Comparison of ENCODE assay signal across 32 cellular contexts in genomic region chr2:27159271-27159670, GRCh38. TPM values are rescaled to one million over a fixed set of nuclear protein-coding genes. Genes with fewer than 3 reads are reported as not detected.
"Had no signal": no experiment of that assay in that cellular context is flagged by ENCODE, and none has a peak within 500 bp of the region (broad histone marks: within the 10 kb centered on the region; RNA-seq: fewer than 3 reads in every experiment).

No MANE protein-coding gene starts in this region.

- H2AFZ ChIP-seq: hepatocyte had no signal

- H3K27ac ChIP-seq: heart right ventricle, hepatocyte, lower lobe of right lung, pancreas, prostate gland, sigmoid colon, spleen, stomach, testis, thyroid gland, transverse colon, upper lobe of left lung had no signal

- H3K36me3 ChIP-seq: heart right ventricle, lower lobe of right lung, pancreas, prostate gland, sigmoid colon, spleen, stomach, thyroid gland, transverse colon, upper lobe of left lung had no signal

- FAIRE-seq: pancreas, small intestine, urothelium cell line had no signal

- H3K9me3 ChIP-seq: heart right ventricle, lower lobe of right lung, pancreas, prostate gland, sigmoid colon, spleen, stomach, testis, thyroid gland, transverse colon, upper lobe of left lung had no signal

- H3K4me1 ChIP-seq: heart right ventricle, lower lobe of right lung, pancreas, prostate gland, sigmoid colon, spleen, stomach, thyroid gland, transverse colon, upper lobe of left lung had no signal

- H3K9me3 Mint-ChIP-seq: naive thymus-derived CD8-positive, alpha-beta T cell; nephron; stimulated activated effector memory CD8-positive, alpha-beta T cell treated with anti-CD3 and anti-CD28 coated beads, Interleukin-12 subunit alpha, Interleukin-12 subunit beta, amount 100 ng/mL, for 72 hours had no signal

- ATAC-seq: left cardiac atrium; left lobe of liver; naive thymus-derived CD8-positive, alpha-beta T cell; pancreas had no signal

- H3K36me3 Mint-ChIP-seq: naive thymus-derived CD8-positive, alpha-beta T cell; stimulated activated effector memory CD8-positive, alpha-beta T cell treated with anti-CD3 and anti-CD28 coated beads, Interleukin-12 subunit alpha, Interleukin-12 subunit beta, amount 100 ng/mL, for 72 hours had no signal

- H3K79me2 ChIP-seq: hepatocyte had no signal

- H3K4me1 Mint-ChIP-seq: stimulated activated effector memory CD8-positive, alpha-beta T cell treated with anti-CD3 and anti-CD28 coated beads, Interleukin-12 subunit alpha, Interleukin-12 subunit beta, amount 100 ng/mL, for 72 hours had no signal

- DNase-seq: heart right ventricle; islet precursor cell; left cardiac atrium; lower lobe of right lung; mammary epithelial cell; mesenchymal stem cell; naive thymus-derived CD8-positive, alpha-beta T cell; nucleus accumbens; pancreas; posterior cingulate gyrus; retina; right cardiac atrium; sigmoid colon; small intestine; spleen; stimulated activated CD4-positive, alpha-beta T cell treated with anti-CD3 and anti-CD28 coated beads, Interleukin-4, amount 100 ng/mL, for 24 hours; stimulated activated naive CD4-positive, alpha-beta T cell; stomach; testis; thyroid gland; transverse colon; upper lobe of left lung had no signal

- H3K4me3 ChIP-seq: heart right ventricle, hepatocyte, lower lobe of right lung, pancreas, prostate gland, sigmoid colon, spleen, stomach, testis, thyroid gland, transverse colon, upper lobe of left lung had no signal

- H3K27me3 ChIP-seq: hepatocyte, pancreas, spleen, testis, thyroid gland, transverse colon, upper lobe of left lung had no signal

- H3K4me3 Mint-ChIP-seq: naive thymus-derived CD8-positive, alpha-beta T cell; nephron; stimulated activated effector memory CD8-positive, alpha-beta T cell treated with anti-CD3 and anti-CD28 coated beads, Interleukin-12 subunit alpha, Interleukin-12 subunit beta, amount 100 ng/mL, for 72 hours had no signal

- H3K27ac Mint-ChIP-seq: naive thymus-derived CD8-positive, alpha-beta T cell; nephron; stimulated activated effector memory CD8-positive, alpha-beta T cell treated with anti-CD3 and anti-CD28 coated beads, Interleukin-12 subunit alpha, Interleukin-12 subunit beta, amount 100 ng/mL, for 72 hours had no signal

- H3K4me2 ChIP-seq: hepatocyte had no signal

RNA-seq across cellular contexts. Expression of gene TCF23, which starts 10.5 kb away (rescaled TPM):
- total RNA-seq: hepatocyte; kidney epithelial cell; mammary epithelial cell; naive thymus-derived CD8-positive, alpha-beta T cell; osteoblast; sigmoid colon; stomach; transverse colon had no signal
- polyA plus RNA-seq: hepatocyte; mammary epithelial cell; naive thymus-derived CD8-positive, alpha-beta T cell; pancreas had no signal

RNA-seq across cellular contexts. Expression of gene PRR30, which starts 20.1 kb away (rescaled TPM):
- total RNA-seq: heart right ventricle; hepatocyte; kidney epithelial cell; left cardiac atrium; left lobe of liver; liver; lower lobe of right lung; mammary epithelial cell; mucosa of gallbladder; naive thymus-derived CD8-positive, alpha-beta T cell; osteoblast; pancreas; right cardiac atrium; sigmoid colon; spleen; stomach; transverse colon; upper lobe of left lung had no signal
- polyA plus RNA-seq: heart right ventricle; hepatocyte; liver; mammary epithelial cell; naive thymus-derived CD8-positive, alpha-beta T cell; pancreas; right cardiac atrium; sigmoid colon; small intestine; spleen; stomach had no signal

RNA-seq across cellular contexts. Expression of gene ABHD1, which starts 35.7 kb away (rescaled TPM):
- total RNA-seq: kidney epithelial cell, sigmoid colon, stomach had no signal
